27 cellular contexts compared by ENCODE assay signal in the genomic region with DNA sequence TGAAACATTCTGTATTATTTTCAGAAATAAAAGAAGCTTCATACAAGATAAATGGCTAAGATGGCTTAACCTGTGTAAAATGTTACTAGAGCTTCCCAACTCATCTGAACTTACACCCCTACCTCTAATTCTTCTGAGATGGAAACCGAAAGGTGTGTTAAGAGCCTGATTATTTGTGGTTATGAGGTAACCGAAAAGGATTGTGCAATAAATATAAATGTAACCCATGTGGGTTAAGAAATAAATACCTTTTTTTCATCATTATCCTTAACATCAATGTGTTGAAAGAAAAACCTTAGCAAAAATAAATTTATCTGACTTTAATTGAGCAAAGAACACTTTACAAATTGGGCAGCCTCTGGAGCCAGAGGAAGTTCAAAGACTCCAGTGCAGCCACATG.
"Had no signal": no experiment of that assay in that cellular context is flagged by ENCODE, and none has a peak within 500 bp of the region (broad histone marks: within the 10 kb centered on the region; RNA-seq: fewer than 3 reads in every experiment).

No MANE protein-coding gene starts in this region.

- H3K4me1 ChIP-seq: esophagus muscularis mucosa, foreskin keratinocyte, gastroesophageal sphincter, heart left ventricle, left lung, psoas muscle, spleen, tibial nerve, upper lobe of left lung had no signal

- H3K27ac ChIP-seq: epithelial cell of prostate, esophagus muscularis mucosa, foreskin keratinocyte, gastroesophageal sphincter, heart left ventricle, hepatocyte, left lung, psoas muscle, skin epidermis, spleen, thoracic aorta, tibial nerve, upper lobe of left lung had no signal

- H3K4me3 Mint-ChIP-seq: naive thymus-derived CD4-positive, alpha-beta T cell; nephron; stimulated activated memory B cell treated with anti-CD40 and anti-IgM and Interleukin-4, amounts not matched to agents 10 μg/mL and 1 μg/mL and 100 μg/mL, for 72 hours had no signal

- FAIRE-seq: islet of Langerhans, urothelium cell line had no signal

- H3K9me3 ChIP-seq: esophagus muscularis mucosa, gastroesophageal sphincter, heart left ventricle, left lung, psoas muscle, thoracic aorta, tibial nerve, upper lobe of left lung had no signal

- H3K9me3 Mint-ChIP-seq: nephron; stimulated activated memory B cell treated with anti-CD40 and anti-IgM and Interleukin-4, amounts not matched to agents 10 μg/mL and 1 μg/mL and 100 μg/mL, for 72 hours had no signal

- H3K79me2 ChIP-seq: hepatocyte had no signal

- H3K4me1 Mint-ChIP-seq: naive thymus-derived CD4-positive, alpha-beta T cell; nephron; stimulated activated memory B cell treated with anti-CD40 and anti-IgM and Interleukin-4, amounts not matched to agents 10 μg/mL and 1 μg/mL and 100 μg/mL, for 72 hours had no signal

- H2AFZ ChIP-seq: hepatocyte had no signal

- H3K36me3 Mint-ChIP-seq: naive thymus-derived CD4-positive, alpha-beta T cell; stimulated activated memory B cell treated with anti-CD40 and anti-IgM and Interleukin-4, amounts not matched to agents 10 μg/mL and 1 μg/mL and 100 μg/mL, for 72 hours had no signal

- H3K27ac Mint-ChIP-seq: naive thymus-derived CD4-positive, alpha-beta T cell; nephron; stimulated activated memory B cell treated with anti-CD40 and anti-IgM and Interleukin-4, amounts not matched to agents 10 μg/mL and 1 μg/mL and 100 μg/mL, for 72 hours had no signal

- H3K4me2 ChIP-seq: hepatocyte had no signal

- ATAC-seq: foreskin keratinocyte; gastroesophageal sphincter; heart left ventricle; left cardiac atrium; left lung; naive thymus-derived CD4-positive, alpha-beta T cell; psoas muscle; right cardiac atrium; stimulated activated memory B cell treated with anti-CD40 and anti-IgM and Interleukin-4, amounts not matched to agents 10 μg/mL and 1 μg/mL and 100 μg/mL, for 72 hours; stimulated activated naive CD8-positive, alpha-beta T cell treated with anti-CD3 and anti-CD28 coated beads, Interleukin-15, Interleukin-2, amounts not matched to agents 100 U/mL and 50 U/mL, for 24 hours had no signal

- H3K27me3 ChIP-seq: esophagus muscularis mucosa, foreskin keratinocyte, gastroesophageal sphincter, heart left ventricle, hepatocyte, left lung, spleen, tibial nerve, upper lobe of left lung had no signal

- H3K27me3 Mint-ChIP-seq: naive thymus-derived CD4-positive, alpha-beta T cell; stimulated activated memory B cell treated with anti-CD40 and anti-IgM and Interleukin-4, amounts not matched to agents 10 μg/mL and 1 μg/mL and 100 μg/mL, for 72 hours had no signal

- DNase-seq: cortex of kidney; foreskin keratinocyte; heart left ventricle; left cardiac atrium; left lung; mesenchymal stem cell; midbrain; naive thymus-derived CD4-positive, alpha-beta T cell; nucleus accumbens; psoas muscle; right cardiac atrium; spleen; stimulated activated CD4-positive, alpha-beta T cell treated with anti-CD3 and anti-CD28 coated beads, Interleukin-4, amount 100 ng/mL, for 4 hours; stimulated activated naive CD8-positive, alpha-beta T cell treated with anti-CD3 and anti-CD28 coated beads, Interleukin-15, Interleukin-2, amounts not matched to agents 100 U/mL and 50 U/mL, for 24 hours; substantia nigra; upper lobe of left lung had no signal

- H3K36me3 ChIP-seq: esophagus muscularis mucosa, gastroesophageal sphincter, heart left ventricle, left lung, spleen, thoracic aorta, tibial nerve, upper lobe of left lung had no signal

- H3K4me3 ChIP-seq: esophagus muscularis mucosa, gastroesophageal sphincter, heart left ventricle, hepatocyte, left lung, psoas muscle, skin epidermis, spleen, thoracic aorta, tibial nerve, upper lobe of left lung had no signal
